1 cellular context compared by ENCODE assay signal in the genomic region with DNA sequence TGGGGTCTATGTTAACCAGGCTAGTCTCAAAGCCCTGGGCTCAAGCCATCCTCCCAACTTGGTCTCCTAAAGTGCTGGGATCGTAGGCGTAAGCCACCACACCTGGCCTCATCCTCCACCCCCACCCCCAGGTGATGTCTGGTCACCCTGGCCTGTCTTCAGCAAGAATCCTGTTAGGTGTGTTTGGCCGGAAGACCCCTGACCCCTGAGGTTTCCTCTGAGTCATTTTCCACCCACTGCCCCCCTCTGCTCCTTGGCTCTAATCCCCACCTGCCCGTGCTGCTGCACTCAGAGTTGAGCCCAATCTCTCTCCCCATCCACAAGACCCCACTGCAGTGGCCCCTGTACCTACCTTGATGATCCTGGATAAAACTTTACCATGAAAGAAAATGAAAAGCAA.
TF ChIP-seq lines count a peak whose summit lies in the region.

No MANE protein-coding gene starts in this region.

TF ChIP-seq in HCT116, 20 proteins besides CTCF, POLR2A, EP300 and RAD21 (continued from another document):
- TF ChIP-seq, protein P1, sequence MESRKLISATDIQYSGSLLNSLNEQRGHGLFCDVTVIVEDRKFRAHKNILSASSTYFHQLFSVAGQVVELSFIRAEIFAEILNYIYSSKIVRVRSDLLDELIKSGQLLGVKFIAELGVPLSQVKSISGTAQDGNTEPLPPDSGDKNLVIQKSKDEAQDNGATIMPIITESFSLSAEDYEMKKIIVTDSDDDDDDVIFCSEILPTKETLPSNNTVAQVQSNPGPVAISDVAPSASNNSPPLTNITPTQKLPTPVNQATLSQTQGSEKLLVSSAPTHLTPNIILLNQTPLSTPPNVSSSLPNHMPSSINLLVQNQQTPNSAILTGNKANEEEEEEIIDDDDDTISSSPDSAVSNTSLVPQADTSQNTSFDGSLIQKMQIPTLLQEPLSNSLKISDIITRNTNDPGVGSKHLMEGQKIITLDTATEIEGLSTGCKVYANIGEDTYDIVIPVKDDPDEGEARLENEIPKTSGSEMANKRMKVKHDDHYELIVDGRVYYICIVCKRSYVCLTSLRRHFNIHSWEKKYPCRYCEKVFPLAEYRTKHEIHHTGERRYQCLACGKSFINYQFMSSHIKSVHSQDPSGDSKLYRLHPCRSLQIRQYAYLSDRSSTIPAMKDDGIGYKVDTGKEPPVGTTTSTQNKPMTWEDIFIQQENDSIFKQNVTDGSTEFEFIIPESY (IDR thresholded peaks at IDR 0.05; ENCODE audit: extremely low read depth, insufficient replicate concordance, low read length): no peak
- TF ChIP-seq SIN3A (IDR thresholded peaks at IDR 0.05; ENCODE audit: low read depth) (no peak), EGR1 (IDR thresholded peaks at IDR 0.05; ENCODE audit: low read depth) (no peak), SRF (IDR thresholded peaks at IDR 0.05; ENCODE audit: low read depth) (no peak), ELF1 (IDR thresholded peaks at IDR 0.05; ENCODE audit: borderline replicate concordance, low read depth) (no peak), CEBPB (IDR thresholded peaks at IDR 0.05; ENCODE audit: low read depth) (no peak), FOSL1 (IDR thresholded peaks at IDR 0.05; ENCODE audit: low read depth) (no peak), EZH2phosphoT487 (IDR thresholded peaks at IDR 0.05; ENCODE audit: borderline replicate concordance) (no peak), SP1 (IDR thresholded peaks at IDR 0.05; ENCODE audit: low read depth) (no peak)
